ENCODE assay signal across 9 cellular contexts in the genomic region with DNA sequence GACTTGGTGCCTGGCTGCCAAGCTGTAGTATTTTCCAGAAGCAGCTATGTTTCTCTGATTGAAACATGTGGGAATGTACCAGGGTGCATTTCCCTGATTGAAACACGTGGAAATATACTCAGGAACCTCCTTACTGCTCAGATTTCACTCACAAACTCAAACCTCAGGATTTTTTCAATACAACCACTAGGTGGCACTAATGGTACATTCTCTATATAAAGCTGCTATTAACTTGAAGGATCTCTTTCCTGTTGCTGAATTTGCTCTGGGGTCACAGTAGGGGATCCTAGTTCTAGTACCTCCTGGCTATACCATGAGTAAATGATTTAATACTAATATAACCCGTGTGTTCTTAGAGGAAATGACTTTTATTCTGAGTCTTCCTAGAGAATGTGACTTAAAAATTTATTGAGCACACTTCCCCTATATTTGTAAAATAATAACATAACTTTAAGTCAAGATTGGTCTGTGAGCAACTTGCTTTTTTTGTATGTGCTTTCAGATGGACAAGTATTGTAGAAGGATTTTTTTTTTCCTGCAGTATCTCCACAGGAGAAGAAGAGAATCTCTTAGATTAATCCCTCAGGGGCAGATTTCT.
A peak's percentile ranks its signal among the peaks of the same experiment; 100 is the strongest.
DNase-seq lines count a peak whose midpoint lies in the region; ATAC-seq and TF ChIP-seq lines count a peak whose summit lies in the region.
"Had no signal": no experiment of that assay in that cellular context is flagged by ENCODE, and none has a peak within 500 bp of the region (broad histone marks: within the 10 kb centered on the region; RNA-seq: fewer than 3 reads in every experiment).

No MANE protein-coding gene starts in this region.

- no peaks in the 10 kb centered on the region for H3K27me3 ChIP-seq in PC-9 (ENCODE audit: insufficient read depth, low read depth)
- H3K27me3 ChIP-seq in esophagus muscularis mucosa = no peaks in the 10 kb centered on the region
- H3K27me3 ChIP-seq in osteoblast (ENCODE audit: insufficient read depth, low read length) = no peaks in the 10 kb centered on the region

- no peaks in the 10 kb centered on the region for H3K4me1 ChIP-seq in PC-9 (replicated peaks; ENCODE audit: insufficient read depth)
- H3K4me1 ChIP-seq in esophagus muscularis mucosa = peaks cover 0 to 8% (median 2%) of the 10 kb centered on the region in 4 donors
- no peaks in the 10 kb centered on the region for H3K4me1 ChIP-seq in osteoblast (ENCODE audit: insufficient read depth, low read length)

- no peaks in the 10 kb centered on the region for H3K9me2 ChIP-seq in PC-9 (ENCODE audit: insufficient read depth)

- H3K36me3 ChIP-seq in PC-9 (ENCODE audit: low read depth) = no peaks in the 10 kb centered on the region
- H3K36me3 ChIP-seq in esophagus muscularis mucosa = no peaks in the 10 kb centered on the region
- no peaks in the 10 kb centered on the region for H3K36me3 ChIP-seq in osteoblast (ENCODE audit: insufficient read depth, low read length)

- no peak for TF ChIP-seq EP300 in esophagus muscularis mucosa (IDR thresholded peaks at IDR 0.05)

- H2AFZ ChIP-seq in PC-9 = no peak overlapping the region
- H2AFZ ChIP-seq in osteoblast (ENCODE audit: low read length) = no peak overlapping the region

- DNase-seq in COLO829 (ENCODE audit: low spot score) = peak; percentile 42
- DNase-seq in PC-9 = peak in 1 of 2 experiments; percentile 41
- no peak for DNase-seq in esophagus muscularis mucosa (ENCODE audit: extremely low spot score)
- peak; percentile 61 for DNase-seq in osteoblast (ENCODE audit: insufficient read length, low spot score, missing footprints)
- DNase-seq in activated naive CD4-positive, alpha-beta T cell treated with anti-CD3 and anti-CD28 coated beads, Interleukin-2, amount 50 U/mL, for 16 hours = no peak
- DNase-seq in activated CD8-positive, alpha-beta memory T cell treated with anti-CD3 and anti-CD28 coated beads for 24 hours = no peak

- H3K79me2 ChIP-seq in PC-9 (ENCODE audit: low read depth) (no peaks in the 10 kb centered on the region), osteoblast (ENCODE audit: insufficient read depth, low read length) (no peaks in the 10 kb centered on the region)

- peak; percentile 61 for ATAC-seq in GM19468 (IDR thresholded peaks at IDR 0.05; ENCODE audit: extremely low read depth, unreplicated experiment)
- ATAC-seq: naive thymus-derived CD8-positive, alpha-beta T cell had no signal

- 5% methylated on average over 2 of the region's 2 CpGs for WGBS in esophagus muscularis mucosa

- TF ChIP-seq POLR2A in esophagus muscularis mucosa (IDR thresholded peaks at IDR 0.05; ENCODE audit: low read depth) = no peak

- BruUV-seq in PC-9 (replicated peaks; lab: Mats Ljungman, UMichigan) = no TSS peak

- H3K4me2 ChIP-seq in PC-9 = no peak overlapping the region
- H3K4me2 ChIP-seq in osteoblast (ENCODE audit: insufficient read depth, low read length) = no peak overlapping the region

- H3K9me3 ChIP-seq in PC-9 (ENCODE audit: insufficient read depth, low read depth) (no peaks in the 10 kb centered on the region), esophagus muscularis mucosa (no peaks in the 10 kb centered on the region), osteoblast (ENCODE audit: low read depth, low read length) (no peaks in the 10 kb centered on the region)

- H4K20me1 ChIP-seq in PC-9 (ENCODE audit: insufficient read depth) = no peaks in the 10 kb centered on the region
- no peaks in the 10 kb centered on the region for H4K20me1 ChIP-seq in osteoblast (ENCODE audit: insufficient read depth, low read length)

- H3F3A ChIP-seq in PC-9 (ENCODE audit: insufficient read depth, low read depth) = no peaks in the 10 kb centered on the region

- H3K4me3 ChIP-seq in PC-9 (no peak overlapping the region), esophagus muscularis mucosa (no peak overlapping the region), osteoblast (ENCODE audit: insufficient read depth, low read length) (no peak overlapping the region)

- TF ChIP-seq CTCF in LNCAP (IDR thresholded peaks at IDR 0.05) (peak; percentile 71), PC-9 (conservative IDR thresholded peaks at IDR 0.05) (peak; percentile 78), esophagus muscularis mucosa (IDR thresholded peaks at IDR 0.05) (peak; percentile 39 to 67 (median 55)), osteoblast (IDR thresholded peaks at IDR 0.05; ENCODE audit: extremely low read depth, low read depth, low read length) (peak; percentile 60)

- POLR2A ChIA-PET in PC-9 (lab: Charles Lee; ENCODE audit: unreplicated experiment) = no interaction called here

- intact Hi-C loops in PC-9 (cut with micrococcal nuclease; ENCODE audit: unreplicated experiment) (loop anchor here (1.0 to 10.0 kb wide), 4 partner anchors 101 to 918 kb away; no protein-coding TSS in a partner anchor), esophagus muscularis mucosa (cut with DNase I) (no loop called here)

- H3K27ac ChIP-seq in PC-9 (no peak overlapping the region), esophagus muscularis mucosa (replicated peaks in 1 of 4) (no peak overlapping the region), osteoblast (ENCODE audit: low read depth, low read length) (no peak overlapping the region)

- CTCF ChIA-PET in PC-9 (lab: Charles Lee) = interaction anchor here (0.7 kb wide), 1 partner anchor 9 kb away, joined by 3 read pairs; no protein-coding TSS in a partner anchor

Comparison
In these comparisons a context has a peak if more than half of its experiments do, and no peak if none do; other contexts are left out.
1. DNase-seq: peak in COLO829 (single experiment) and osteoblast (single experiment); none in esophagus muscularis mucosa (single experiment), activated naive CD4-positive, alpha-beta T cell treated with anti-CD3 and anti-CD28 coated beads, Interleukin-2, amount 50 U/mL, for 16 hours (single experiment) and activated CD8-positive, alpha-beta memory T cell treated with anti-CD3 and anti-CD28 coated beads for 24 hours (single experiment).
2. Peak in every context shown above with its lines, with median percentiles within 50 percentile points of each other: CTCF ChIP-seq.